ENCODE assay signal across 19 cellular contexts in the genomic region with DNA sequence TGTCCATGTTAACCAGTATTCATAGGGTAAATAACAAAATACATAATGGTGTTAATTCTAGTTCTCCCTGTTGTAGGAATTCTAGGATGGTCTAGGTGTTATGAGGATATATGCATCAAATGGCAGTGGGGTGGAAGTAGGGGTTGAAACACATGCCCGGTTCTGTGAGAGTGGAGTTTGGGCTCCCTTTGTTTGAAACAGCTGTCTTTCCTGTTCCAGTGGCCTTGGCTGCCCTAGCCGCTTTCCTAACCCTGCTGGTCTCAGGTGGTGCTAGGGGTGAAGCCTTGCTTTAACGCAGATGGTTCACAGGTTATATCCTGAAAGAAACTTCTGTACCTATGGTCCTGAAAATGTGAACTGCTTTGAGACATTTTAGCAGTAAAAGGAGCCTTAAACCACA.
"Had no signal": no experiment of that assay in that cellular context is flagged by ENCODE, and none has a peak within 500 bp of the region (broad histone marks: within the 10 kb centered on the region; RNA-seq: fewer than 3 reads in every experiment).

No MANE protein-coding gene starts in this region.

- H3K9me3 ChIP-seq: SK-N-SH had no signal

- H3K9me3 Mint-ChIP-seq: T-cell had no signal

- H3K4me3 Mint-ChIP-seq: T-cell had no signal

- DNase-seq: KBM-7, MV-4-11, NCI-H1048, NCI-H1105, NCI-H1436 treated with DMSO at 0.1 percent for 48 hours, NCI-H1694, NCI-H2029 treated with DMSO at 0.1 percent for 48 hours, NCI-H2107, NCI-H2171 treated with DMSO at 0.1 percent for 48 hours, NCI-H345, NCI-H446 treated with DMSO at 0.1 percent for 48 hours, NCI-H510A treated with DMSO at 0.1 percent for 48 hours, NCI-H526, NCI-H82, Right ventricle myocardium superior, RPMI8226, SK-N-SH, SW 1271, T-cell had no signal

- ATAC-seq: T-cell had no signal

- H3K36me3 Mint-ChIP-seq: T-cell had no signal

- H3K27ac Mint-ChIP-seq: T-cell had no signal

- H3K4me1 Mint-ChIP-seq: T-cell had no signal
